1 cellular context compared by ENCODE assay signal in genomic region chr9:117548556-117548955, GRCh38.
TF ChIP-seq lines count a peak whose summit lies in the region.

No MANE protein-coding gene starts in this region.

TF ChIP-seq in GM23338, 12 proteins besides CTCF, POLR2A, EP300 and RAD21 (continued from another document):
- TF ChIP-seq ZNF462 (CRISPR knock-in tag; IDR thresholded peaks at IDR 0.05) (no peak), EZH2phosphoT487 (IDR thresholded peaks at IDR 0.05; ENCODE audit: unreplicated experiment) (no peak), JUNB (IDR thresholded peaks at IDR 0.05; ENCODE audit: unreplicated experiment) (no peak)
